In the genomic region with DNA sequence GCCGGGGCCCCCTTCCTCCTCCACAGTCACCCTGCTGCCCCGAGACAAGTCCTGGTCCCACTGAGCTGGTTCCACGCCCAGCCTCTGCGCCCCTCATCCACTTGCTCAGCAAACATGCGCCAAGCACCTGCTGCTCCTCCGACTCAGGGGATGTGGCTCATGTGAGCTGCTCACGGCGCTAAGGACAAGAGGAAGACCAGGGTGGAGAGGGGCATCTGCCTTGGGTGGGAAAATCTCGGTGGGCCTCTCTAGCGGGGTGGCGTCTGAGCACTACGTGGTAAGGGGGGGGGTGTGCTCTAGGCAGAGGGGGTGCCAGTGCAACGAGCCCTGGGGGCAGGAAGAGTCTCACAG, we compare ENCODE assay signal across 1 cellular context.
TF ChIP-seq lines count a peak whose summit lies in the region.

No MANE protein-coding gene starts in this region.

TF ChIP-seq in HEK293T, 16 proteins besides CTCF, POLR2A, EP300 and RAD21:
- TF ChIP-seq, protein P1, sequence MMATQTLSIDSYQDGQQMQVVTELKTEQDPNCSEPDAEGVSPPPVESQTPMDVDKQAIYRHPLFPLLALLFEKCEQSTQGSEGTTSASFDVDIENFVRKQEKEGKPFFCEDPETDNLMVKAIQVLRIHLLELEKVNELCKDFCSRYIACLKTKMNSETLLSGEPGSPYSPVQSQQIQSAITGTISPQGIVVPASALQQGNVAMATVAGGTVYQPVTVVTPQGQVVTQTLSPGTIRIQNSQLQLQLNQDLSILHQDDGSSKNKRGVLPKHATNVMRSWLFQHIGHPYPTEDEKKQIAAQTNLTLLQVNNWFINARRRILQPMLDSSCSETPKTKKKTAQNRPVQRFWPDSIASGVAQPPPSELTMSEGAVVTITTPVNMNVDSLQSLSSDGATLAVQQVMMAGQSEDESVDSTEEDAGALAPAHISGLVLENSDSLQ (IDR thresholded peaks at IDR 0.05): no peak
